ENCODE assay signal across 15 cellular contexts in the genomic region with DNA sequence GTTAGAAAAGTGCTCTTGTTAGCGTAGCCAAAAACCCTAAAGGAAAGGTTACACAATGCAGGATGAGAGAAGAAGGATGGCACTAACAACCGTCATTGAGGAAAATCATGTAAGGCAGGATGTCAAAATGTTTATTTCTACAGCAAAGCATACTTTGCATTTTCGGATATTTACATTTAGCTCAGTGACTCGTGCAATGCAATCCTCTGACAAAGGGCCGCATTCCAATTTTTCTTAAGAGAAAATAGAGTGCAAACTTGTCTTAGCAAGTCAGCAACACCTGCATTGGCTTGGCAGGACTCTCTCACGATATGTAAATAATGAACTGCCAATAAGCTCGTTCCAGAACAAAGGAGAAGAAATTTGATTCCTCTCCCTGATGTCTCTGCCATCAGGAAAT. TPM values are rescaled to one million over a fixed set of nuclear protein-coding genes. Genes with fewer than 3 reads are reported as not detected.
DNase-seq lines count a peak whose midpoint lies in the region; ATAC-seq and TF ChIP-seq lines count a peak whose summit lies in the region.
"Had no signal": no experiment of that assay in that cellular context is flagged by ENCODE, and none has a peak within 500 bp of the region (broad histone marks: within the 10 kb centered on the region; RNA-seq: fewer than 3 reads in every experiment).

No MANE protein-coding gene starts in this region.

- H3K9me3 ChIP-seq in AG04450 (ENCODE audit: control insufficient read depth, insufficient read depth, low read length), result no peaks in the 10 kb centered on the region; the same call in 1 of the 2 replicates
- no peaks in the 10 kb centered on the region for H3K9me3 ChIP-seq in esophagus (ENCODE audit: control insufficient read depth in 2 of 2, insufficient read depth in 1 of 2, low read depth in 1 of 2, low read length in 1 of 2)
- no peaks in the 10 kb centered on the region for H3K9me3 ChIP-seq in esophagus muscularis mucosa
- H3K9me3 ChIP-seq: Caco-2, thoracic aorta had no signal

- 36% methylated on average over 7 of the region's 7 CpGs for WGBS in esophagus, 2 donors
- WGBS in esophagus muscularis mucosa, result 47% methylated on average over 7 of the region's 7 CpGs

- no peak for TF ChIP-seq POLR2A in esophagus muscularis mucosa (IDR thresholded peaks at IDR 0.05; ENCODE audit: low read depth)

- no peak overlapping the region for H3K4me3 ChIP-seq in AG04450 (ENCODE audit: low read depth, low read length)
- no peak overlapping the region for H3K4me3 ChIP-seq in esophagus (ENCODE audit: low read depth in 1 of 2, low read length in 2 of 2)
- H3K4me3 ChIP-seq in esophagus muscularis mucosa, result no peak overlapping the region
- H3K4me3 ChIP-seq: thoracic aorta had no signal

- no peak for TF ChIP-seq EP300 in esophagus muscularis mucosa (IDR thresholded peaks at IDR 0.05)

- H3K4me1 ChIP-seq in esophagus (ENCODE audit: control insufficient read depth in 2 of 2, insufficient read depth in 2 of 2, low read length in 1 of 2) (peaks cover 0 to 6% of the 10 kb centered on the region in 2 donors), esophagus muscularis mucosa (no peaks in the 10 kb centered on the region)
- H3K4me1 ChIP-seq: Caco-2 had no signal

- H3K36me3 ChIP-seq in esophagus (ENCODE audit: control insufficient read depth in 2 of 2, insufficient read depth in 2 of 2, low read length in 1 of 2) (no peaks in the 10 kb centered on the region), esophagus muscularis mucosa (no peaks in the 10 kb centered on the region)
- H3K36me3 ChIP-seq: thoracic aorta had no signal

- intact Hi-C loops in esophagus muscularis mucosa (cut with DNase I), result no loop called here

- CTCF ChIA-PET in AG04450 (lab: Charles Lee), result interaction anchor here (1.2 kb wide), 1 partner anchor 270 kb away, joined by 3 read pairs; no protein-coding TSS in a partner anchor

- H3K27me3 ChIP-seq in AG04450 (ENCODE audit: control insufficient read depth, insufficient read depth, low read length), result no peaks in the 10 kb centered on the region
- H3K27me3 ChIP-seq in esophagus (ENCODE audit: control insufficient read depth in 1 of 2, insufficient read depth in 2 of 2, low read length in 2 of 2), result no peaks in the 10 kb centered on the region
- H3K27me3 ChIP-seq in esophagus muscularis mucosa, result no peaks in the 10 kb centered on the region

- TF ChIP-seq CTCF in AG04450 (IDR thresholded peaks at IDR 0.05; ENCODE audit: low read depth, low read length) (no peak), esophagus muscularis mucosa (IDR thresholded peaks at IDR 0.05) (no peak)

- ATAC-seq in GM18907 (IDR thresholded peaks at IDR 0.05; ENCODE audit: unreplicated experiment) (no peak), GM21786 (IDR thresholded peaks at IDR 0.05; ENCODE audit: unreplicated experiment) (no peak)
- ATAC-seq: activated CD4-positive, CD25-positive, alpha-beta regulatory T cell treated with anti-CD3 and anti-CD28 coated beads, Interleukin-2, amount 50 U/mL, for 24 hours had no signal

- DNase-seq in AG04450 (ENCODE audit: low read depth, low spot score) (peak; percentile 43), NCI-H1048 (lab: John Stamatoyannopoulos, UW) (peak; percentile 16), NCI-H510A treated with DMSO at 0.1 percent for 48 hours (lab: John Stamatoyannopoulos, UW) (peak; percentile 84), activated gamma-delta T cell treated with Interleukin-2 at 50 U/mL for 16 hours (no peak), esophagus muscularis mucosa (ENCODE audit: extremely low spot score) (no peak)
- DNase-seq: activated naive CD8-positive, alpha-beta T cell treated with anti-CD3 and anti-CD28 coated beads for 36 hours; Caco-2; HFFc6; SW 1271 had no signal

- POLR2A ChIA-PET in AG04450 (lab: Yijun Ruan, JAX), result interaction anchor here (0.6 to 1.3 kb wide), 3 partner anchors 17 to 580 kb away, joined by 3 to 7 read pairs (median 3); no protein-coding TSS in a partner anchor

- H3K27ac ChIP-seq in AG04450 (ENCODE audit: low read depth, low read length) (no peak overlapping the region), esophagus (ENCODE audit: low read depth in 2 of 2, low read length in 1 of 2) (peak overlapping the region; percentile 50 to 57), esophagus muscularis mucosa (replicated peaks in 1 of 4) (no peak overlapping the region)
- H3K27ac ChIP-seq: thoracic aorta had no signal

RNA-seq across cellular contexts. Expression of a gene that starts 33.3 kb away (rescaled TPM):
- 2.0 and 2.1 TPM in 2 replicates for polyA plus RNA-seq in AG04450 (2011; rRNA removed)
- 7.4 and 10.6 TPM in 2 replicates for polyA minus RNA-seq in AG04450 (2011; rRNA and poly(A)+ RNA removed)
- polyA plus RNA-seq in esophagus, result 10 to 100 TPM; 19.5 to 24.3 TPM
- total RNA-seq in esophagus muscularis mucosa, result 10 to 100 TPM in 1 of 4 donors, 1 to 10 TPM in 3; 5.4 to 10.6 (median 6.0) TPM
- total RNA-seq: HT-29 had no signal

Comparison
In these comparisons a context has a peak if more than half of its experiments do, and no peak if none do; other contexts are left out.
1. DNase-seq: peak in AG04450 (single experiment), NCI-H1048 (single experiment) and NCI-H510A treated with DMSO at 0.1 percent for 48 hours (single experiment); none in activated gamma-delta T cell treated with Interleukin-2 at 50 U/mL for 16 hours (single experiment) and esophagus muscularis mucosa (single experiment).
2. H3K27ac ChIP-seq: peak in esophagus (2 of 2); none in AG04450 (single experiment) and esophagus muscularis mucosa (0 of 4).